Comparison of ENCODE assay signal across 16 cellular contexts in the genomic region with DNA sequence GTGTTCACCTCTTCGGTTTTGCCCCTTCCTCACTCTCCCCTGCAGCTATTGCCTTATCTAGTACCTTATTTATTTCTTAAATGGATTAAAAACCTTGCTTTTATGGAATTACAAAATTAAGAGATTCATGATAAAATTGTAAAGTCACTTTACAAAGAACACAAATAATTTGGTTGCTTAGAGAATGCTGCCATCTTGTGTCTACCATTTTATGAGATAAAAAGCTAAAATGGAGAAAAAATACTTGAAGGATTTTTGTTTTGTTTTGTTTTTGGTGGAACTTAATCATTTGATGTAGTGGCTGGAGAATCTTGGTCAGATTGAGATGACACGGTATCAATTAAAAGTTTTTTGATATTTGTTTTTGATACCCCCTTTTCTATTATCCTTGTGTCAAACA.
A peak's percentile ranks its signal among the peaks of the same experiment; 100 is the strongest.
DNase-seq lines count a peak whose midpoint lies in the region; ATAC-seq, FAIRE-seq and TF ChIP-seq lines count a peak whose summit lies in the region.
"Had no signal": no experiment of that assay in that cellular context is flagged by ENCODE, and none has a peak within 500 bp of the region (broad histone marks: within the 10 kb centered on the region; RNA-seq: fewer than 3 reads in every experiment).

No MANE protein-coding gene starts in this region.

- DNase-seq in ACHN (peak; percentile 19), HFFc6 (no peak), adipocyte (ENCODE audit: low read depth) (peak; percentile 58), frontal cortex (ENCODE audit: low spot score in 2 of 2) (no peak), NCI-H748 (lab: John Stamatoyannopoulos, UW; ENCODE audit: unreplicated experiment) (no peak)
- DNase-seq: activated CD4-positive, alpha-beta T cell treated with anti-CD3 and anti-CD28 coated beads for 4 hours; caudate nucleus; kidney glomerular epithelial cell; NCI-H774; stimulated activated CD4-positive, alpha-beta T cell treated with anti-CD3 and anti-CD28 coated beads, Interleukin-15, amount 100 ng/mL, for 24 hours; uterus had no signal

- peaks cover 7% of the 10 kb centered on the region for H3K4me1 ChIP-seq in adipocyte (ENCODE audit: control insufficient read depth, insufficient read depth, low read length)
- H3K4me1 ChIP-seq: BLaER1, uterus had no signal

- FAIRE-seq in frontal cortex (lab: Jason Lieb, UNC) = peak; percentile 74

- H3K27me3 ChIP-seq in adipocyte (replicated peaks; ENCODE audit: control insufficient read depth, insufficient read depth, low read length) = no peaks in the 10 kb centered on the region
- H3K27me3 ChIP-seq: BLaER1, uterus had no signal

- H3K36me3 Mint-ChIP-seq in HFFc6 (ENCODE audit: low read depth) = no peaks in the 10 kb centered on the region; the same call in none of the 2 replicates

- ATAC-seq in HG03095 (IDR thresholded peaks at IDR 0.05; ENCODE audit: unreplicated experiment) = no peak
- no peak for ATAC-seq in HG03045 (IDR thresholded peaks at IDR 0.05; ENCODE audit: unreplicated experiment)
- ATAC-seq in HG02970 (IDR thresholded peaks at IDR 0.05; ENCODE audit: low FRiP score, unreplicated experiment) = no peak

- in situ Hi-C loops in ACHN (cut with HindIII; ENCODE audit: low pct_ligation_motif_present, low pct_unique_long_range_greater_than_20kb, low sequenced_read_pairs) = no loop called here

- no peak overlapping the region for H3K9ac ChIP-seq in adipocyte (ENCODE audit: low read length)
- H3K9ac ChIP-seq: BLaER1 had no signal

- H3K9me3 ChIP-seq in adipocyte (ENCODE audit: control insufficient read depth, low read length) = no peaks in the 10 kb centered on the region
- H3K9me3 ChIP-seq: uterus had no signal

- no peak overlapping the region for H3K27ac Mint-ChIP-seq in HFFc6
- H3K27ac Mint-ChIP-seq: nephron had no signal

- H3K4me3 Mint-ChIP-seq in HFFc6 = no peak overlapping the region
- H3K4me3 Mint-ChIP-seq: nephron had no signal

- no peak overlapping the region for H3K4me3 ChIP-seq in adipocyte (ENCODE audit: low read length)
- H3K4me3 ChIP-seq: BLaER1, uterus had no signal

- no peaks in the 10 kb centered on the region for H3K9me3 Mint-ChIP-seq in HFFc6
- H3K9me3 Mint-ChIP-seq: nephron had no signal

- H3K36me3 ChIP-seq in adipocyte (ENCODE audit: control insufficient read depth, insufficient read depth, low read length, severe bottlenecking) = peaks cover 20% of the 10 kb centered on the region
- H3K36me3 ChIP-seq: uterus had no signal

- peaks cover 10% of the 10 kb centered on the region for H3K4me1 Mint-ChIP-seq in HFFc6 (ENCODE audit: low read depth)
- H3K4me1 Mint-ChIP-seq: nephron had no signal

- peak; percentile 63 for TF ChIP-seq CTCF in HFFc6 (IDR thresholded peaks at IDR 0.05)

- no peaks in the 10 kb centered on the region for H3K27me3 Mint-ChIP-seq in HFFc6 (ENCODE audit: insufficient read depth)

Comparison
In these comparisons a context has a peak if more than half of its experiments do, and no peak if none do; other contexts are left out.
1. DNase-seq: peak in ACHN (single experiment) and adipocyte (single experiment); none in HFFc6 (single experiment), frontal cortex (0 of 2) and NCI-H748 (single experiment).